In the genomic region with DNA sequence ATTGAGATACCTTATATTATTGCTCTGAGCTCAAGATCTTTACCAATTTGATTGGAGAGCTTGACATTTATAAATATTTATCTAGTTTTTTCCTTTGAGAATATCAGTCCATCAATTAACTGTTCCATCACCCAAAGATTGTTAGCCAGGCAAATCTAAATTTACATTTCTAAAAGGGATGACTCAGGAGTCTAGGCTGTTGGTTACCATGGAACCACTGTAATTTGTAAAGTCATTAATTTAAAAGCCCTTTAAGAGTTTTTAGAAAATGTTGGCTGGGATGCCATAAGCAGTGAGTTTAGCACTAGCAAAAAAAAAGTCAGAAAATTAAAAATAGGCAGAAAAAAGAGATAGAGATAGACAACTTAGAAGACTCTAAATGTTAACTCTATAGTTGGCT, we compare ENCODE assay signal across 1 cellular context.
TF ChIP-seq lines count a peak whose summit lies in the region.

No MANE protein-coding gene starts in this region.

TF ChIP-seq in GM23338, 12 proteins besides CTCF, POLR2A, EP300 and RAD21 (continued from another document):
- TF ChIP-seq, protein P1, sequence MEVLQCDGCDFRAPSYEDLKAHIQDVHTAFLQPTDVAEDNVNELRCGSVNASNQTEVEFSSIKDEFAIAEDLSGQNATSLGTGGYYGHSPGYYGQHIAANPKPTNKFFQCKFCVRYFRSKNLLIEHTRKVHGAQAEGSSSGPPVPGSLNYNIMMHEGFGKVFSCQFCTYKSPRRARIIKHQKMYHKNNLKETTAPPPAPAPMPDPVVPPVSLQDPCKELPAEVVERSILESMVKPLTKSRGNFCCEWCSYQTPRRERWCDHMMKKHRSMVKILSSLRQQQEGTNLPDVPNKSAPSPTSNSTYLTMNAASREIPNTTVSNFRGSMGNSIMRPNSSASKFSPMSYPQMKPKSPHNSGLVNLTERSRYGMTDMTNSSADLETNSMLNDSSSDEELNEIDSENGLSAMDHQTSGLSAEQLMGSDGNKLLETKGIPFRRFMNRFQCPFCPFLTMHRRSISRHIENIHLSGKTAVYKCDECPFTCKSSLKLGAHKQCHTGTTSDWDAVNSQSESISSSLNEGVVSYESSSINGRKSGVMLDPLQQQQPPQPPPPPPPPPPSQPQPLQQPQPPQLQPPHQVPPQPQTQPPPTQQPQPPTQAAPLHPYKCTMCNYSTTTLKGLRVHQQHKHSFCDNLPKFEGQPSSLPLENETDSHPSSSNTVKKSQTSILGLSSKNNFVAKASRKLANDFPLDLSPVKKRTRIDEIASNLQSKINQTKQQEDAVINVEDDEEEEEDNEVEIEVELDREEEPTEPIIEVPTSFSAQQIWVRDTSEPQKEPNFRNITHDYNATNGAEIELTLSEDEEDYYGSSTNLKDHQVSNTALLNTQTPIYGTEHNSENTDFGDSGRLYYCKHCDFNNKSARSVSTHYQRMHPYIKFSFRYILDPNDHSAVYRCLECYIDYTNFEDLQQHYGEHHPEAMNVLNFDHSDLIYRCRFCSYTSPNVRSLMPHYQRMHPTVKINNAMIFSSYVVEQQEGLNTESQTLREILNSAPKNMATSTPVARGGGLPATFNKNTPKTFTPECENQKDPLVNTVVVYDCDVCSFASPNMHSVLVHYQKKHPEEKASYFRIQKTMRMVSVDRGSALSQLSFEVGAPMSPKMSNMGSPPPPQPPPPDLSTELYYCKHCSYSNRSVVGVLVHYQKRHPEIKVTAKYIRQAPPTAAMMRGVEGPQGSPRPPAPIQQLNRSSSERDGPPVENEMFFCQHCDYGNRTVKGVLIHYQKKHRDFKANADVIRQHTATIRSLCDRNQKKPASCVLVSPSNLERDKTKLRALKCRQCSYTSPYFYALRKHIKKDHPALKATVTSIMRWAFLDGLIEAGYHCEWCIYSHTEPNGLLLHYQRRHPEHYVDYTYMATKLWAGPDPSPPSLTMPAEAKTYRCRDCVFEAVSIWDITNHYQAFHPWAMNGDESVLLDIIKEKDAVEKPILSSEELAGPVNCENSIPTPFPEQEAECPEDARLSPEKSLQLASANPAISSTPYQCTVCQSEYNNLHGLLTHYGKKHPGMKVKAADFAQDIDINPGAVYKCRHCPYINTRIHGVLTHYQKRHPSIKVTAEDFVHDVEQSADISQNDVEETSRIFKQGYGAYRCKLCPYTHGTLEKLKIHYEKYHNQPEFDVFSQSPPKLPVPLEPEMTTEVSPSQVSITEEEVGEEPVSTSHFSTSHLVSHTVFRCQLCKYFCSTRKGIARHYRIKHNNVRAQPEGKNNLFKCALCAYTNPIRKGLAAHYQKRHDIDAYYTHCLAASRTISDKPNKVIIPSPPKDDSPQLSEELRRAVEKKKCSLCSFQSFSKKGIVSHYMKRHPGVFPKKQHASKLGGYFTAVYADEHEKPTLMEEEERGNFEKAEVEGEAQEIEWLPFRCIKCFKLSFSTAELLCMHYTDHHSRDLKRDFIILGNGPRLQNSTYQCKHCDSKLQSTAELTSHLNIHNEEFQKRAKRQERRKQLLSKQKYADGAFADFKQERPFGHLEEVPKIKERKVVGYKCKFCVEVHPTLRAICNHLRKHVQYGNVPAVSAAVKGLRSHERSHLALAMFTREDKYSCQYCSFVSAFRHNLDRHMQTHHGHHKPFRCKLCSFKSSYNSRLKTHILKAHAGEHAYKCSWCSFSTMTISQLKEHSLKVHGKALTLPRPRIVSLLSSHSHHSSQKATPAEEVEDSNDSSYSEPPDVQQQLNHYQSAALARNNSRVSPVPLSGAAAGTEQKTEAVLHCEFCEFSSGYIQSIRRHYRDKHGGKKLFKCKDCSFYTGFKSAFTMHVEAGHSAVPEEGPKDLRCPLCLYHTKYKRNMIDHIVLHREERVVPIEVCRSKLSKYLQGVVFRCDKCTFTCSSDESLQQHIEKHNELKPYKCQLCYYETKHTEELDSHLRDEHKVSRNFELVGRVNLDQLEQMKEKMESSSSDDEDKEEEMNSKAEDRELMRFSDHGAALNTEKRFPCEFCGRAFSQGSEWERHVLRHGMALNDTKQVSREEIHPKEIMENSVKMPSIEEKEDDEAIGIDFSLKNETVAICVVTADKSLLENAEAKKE (CRISPR knock-in tag; IDR thresholded peaks at IDR 0.05) = no peak
- no peak for TF ChIP-seq JUNB (IDR thresholded peaks at IDR 0.05; ENCODE audit: unreplicated experiment)
- no peak for TF ChIP-seq REST (IDR thresholded peaks at IDR 0.05; ENCODE audit: unreplicated experiment)
- no peak for TF ChIP-seq NANOG (IDR thresholded peaks at IDR 0.05; ENCODE audit: borderline replicate concordance)
- no peak for TF ChIP-seq ZNF114 (CRISPR knock-in tag; IDR thresholded peaks at IDR 0.05)
- TF ChIP-seq EZH2phosphoT487 (IDR thresholded peaks at IDR 0.05; ENCODE audit: unreplicated experiment) = no peak
- no peak for TF ChIP-seq POLR2AphosphoS5 (IDR thresholded peaks at IDR 0.05; ENCODE audit: low read depth)
- no peak for TF ChIP-seq STAT1 (IDR thresholded peaks at IDR 0.05; ENCODE audit: unreplicated experiment)
